6 cellular contexts compared by ENCODE assay signal in genomic region chr7:44949315-44949714, GRCh38.
"Had no signal": no experiment of that assay in that cellular context is flagged by ENCODE, and none has a peak within 500 bp of the region (broad histone marks: within the 10 kb centered on the region; RNA-seq: fewer than 3 reads in every experiment).

No MANE protein-coding gene starts in this region.

- ATAC-seq: GM23338, K562 had no signal

- DNase-seq: H9, HCEC 1CT, IMR-90, KG1 had no signal

- H3K4me2 ChIP-seq: GM23338 had no signal

- H3K4me3 ChIP-seq: GM23338, K562 had no signal

- H2AFZ ChIP-seq: GM23338 had no signal
